ENCODE assay signal across 10 cellular contexts in genomic region chr16:27434141-27435051, GRCh38. TPM values are rescaled to one million over a fixed set of nuclear protein-coding genes. Genes with fewer than 3 reads are reported as not detected.
A peak's percentile ranks its signal among the peaks of the same experiment; 100 is the strongest.
DNase-seq lines count a peak whose midpoint lies in the region; ATAC-seq, FAIRE-seq and TF ChIP-seq lines count a peak whose summit lies in the region.
"Had no signal": no experiment of that assay in that cellular context is flagged by ENCODE, and none has a peak within 500 bp of the region (broad histone marks: within the 10 kb centered on the region; RNA-seq: fewer than 3 reads in every experiment).

No MANE protein-coding gene starts in this region.

- no peaks in the 10 kb centered on the region for H3K9me3 ChIP-seq in esophagus muscularis mucosa
- H3K9me3 ChIP-seq: SJSA1 had no signal

- H3K36me3 Mint-ChIP-seq in stimulated activated effector memory CD8-positive, alpha-beta T cell treated with anti-CD3 and anti-CD28 coated beads, Interleukin-12 subunit alpha, Interleukin-12 subunit beta, amount 100 ng/mL, for 72 hours: peaks cover 98% of the 10 kb centered on the region

- TF ChIP-seq EP300 in esophagus muscularis mucosa (IDR thresholded peaks at IDR 0.05): no peak

- ATAC-seq in stimulated activated effector memory CD8-positive, alpha-beta T cell treated with anti-CD3 and anti-CD28 coated beads, Interleukin-12 subunit alpha, Interleukin-12 subunit beta, amount 100 ng/mL, for 72 hours: no peak
- ATAC-seq in omental fat pad (ENCODE audit: low FRiP score): no peak
- no peak for ATAC-seq in GM21423 (IDR thresholded peaks at IDR 0.05; ENCODE audit: unreplicated experiment)

- no peak for TF ChIP-seq CTCF in esophagus muscularis mucosa (IDR thresholded peaks at IDR 0.05)
- TF ChIP-seq CTCF in omental fat pad (IDR thresholded peaks at IDR 0.05): no peak

- peak; percentile 33 for FAIRE-seq in GM12891 (lab: Jason Lieb, UNC)
- FAIRE-seq: frontal cortex had no signal

- WGBS in esophagus muscularis mucosa: 82% methylated on average over 12 of the region's 16 CpGs

- no peak overlapping the region for H3K4me3 ChIP-seq in esophagus muscularis mucosa
- H3K4me3 ChIP-seq: SJSA1 had no signal

- H3K27me3 ChIP-seq in esophagus muscularis mucosa: peaks cover 0 to 43% (median 0%) of the 10 kb centered on the region in 4 donors
- H3K27me3 ChIP-seq: SJSA1 had no signal

- DNase-seq in GM12891 (ENCODE audit: insufficient read length, low spot score): no peak
- peak; percentile 49 for DNase-seq in activated CD8-positive, alpha-beta memory T cell treated with anti-CD3 and anti-CD28 coated beads for 24 hours
- DNase-seq in esophagus muscularis mucosa (ENCODE audit: extremely low spot score): peak; percentile 70
- peak in 1 of 2 donors; percentile 43 for DNase-seq in stimulated activated effector memory CD8-positive, alpha-beta T cell treated with anti-CD3 and anti-CD28 coated beads, Interleukin-12 subunit alpha, Interleukin-12 subunit beta, amount 100 ng/mL, for 72 hours (ENCODE audit: low spot score in 2 of 2)
- DNase-seq in omental fat pad (ENCODE audit: low spot score): no peak
- no peak for DNase-seq in occipital lobe (lab: John Stamatoyannopoulos, UW)
- DNase-seq: GDM1 had no signal

- H3K27ac Mint-ChIP-seq in stimulated activated effector memory CD8-positive, alpha-beta T cell treated with anti-CD3 and anti-CD28 coated beads, Interleukin-12 subunit alpha, Interleukin-12 subunit beta, amount 100 ng/mL, for 72 hours: peak overlapping the region; percentile 71

- no peaks in the 10 kb centered on the region for H3K4me1 ChIP-seq in esophagus muscularis mucosa
- H3K4me1 ChIP-seq: SJSA1 had no signal

- no peak overlapping the region for H3K4me3 Mint-ChIP-seq in stimulated activated effector memory CD8-positive, alpha-beta T cell treated with anti-CD3 and anti-CD28 coated beads, Interleukin-12 subunit alpha, Interleukin-12 subunit beta, amount 100 ng/mL, for 72 hours

- H3K27ac ChIP-seq in esophagus muscularis mucosa (replicated peaks in 1 of 4): no peak overlapping the region
- H3K27ac ChIP-seq: SJSA1 had no signal

- peaks cover 39% of the 10 kb centered on the region for H3K4me1 Mint-ChIP-seq in stimulated activated effector memory CD8-positive, alpha-beta T cell treated with anti-CD3 and anti-CD28 coated beads, Interleukin-12 subunit alpha, Interleukin-12 subunit beta, amount 100 ng/mL, for 72 hours

- no peaks in the 10 kb centered on the region for H3K36me3 ChIP-seq in esophagus muscularis mucosa
- H3K36me3 ChIP-seq: SJSA1 had no signal

- TF ChIP-seq POLR2A in GM12891 (IDR thresholded peaks at IDR 0.05; ENCODE audit: low read depth, low read length): no peak
- no peak for TF ChIP-seq POLR2A in esophagus muscularis mucosa (IDR thresholded peaks at IDR 0.05; ENCODE audit: low read depth)

- H3K9me3 Mint-ChIP-seq in stimulated activated effector memory CD8-positive, alpha-beta T cell treated with anti-CD3 and anti-CD28 coated beads, Interleukin-12 subunit alpha, Interleukin-12 subunit beta, amount 100 ng/mL, for 72 hours: no peaks in the 10 kb centered on the region

- intact Hi-C loops in esophagus muscularis mucosa (cut with DNase I): no loop called here

TF ChIP-seq in GM12891, 5 proteins besides CTCF, POLR2A, EP300 and RAD21:
- peak; percentile 17; the same call in 1 of the 2 replicates for TF ChIP-seq POLR2AphosphoS5 (IDR thresholded peaks at IDR 0.05; ENCODE audit: low read depth, low read length)
- TF ChIP-seq TAF1 (IDR thresholded peaks at IDR 0.05; ENCODE audit: low read depth, low read length): no peak

RNA-seq across cellular contexts. Expression of gene IL21R, which starts 32.4 kb away (rescaled TPM):
- polyA plus RNA-seq in GM12891 (2012; ENCODE audit: low read depth, missing spikeins): 39.6 TPM
- total RNA-seq in esophagus muscularis mucosa (under 1 TPM in 3 of 4 donors, not detected in 1; under 0.01 to 0.50 (median 0.17) TPM), omental fat pad (1 to 10 TPM in 1 of 4 donors, under 1 TPM in 2, not detected in 1; 0.19 to 1.3 (median 0.25) TPM), occipital lobe (not detected)

Comparison
In these comparisons a context has a peak if more than half of its experiments do, and no peak if none do; other contexts are left out.
1. DNase-seq: peak in activated CD8-positive, alpha-beta memory T cell treated with anti-CD3 and anti-CD28 coated beads for 24 hours (single experiment) and esophagus muscularis mucosa (single experiment); none in GM12891 (single experiment), omental fat pad (single experiment) and occipital lobe (single experiment).